8 cellular contexts compared by ENCODE assay signal in the genomic region with DNA sequence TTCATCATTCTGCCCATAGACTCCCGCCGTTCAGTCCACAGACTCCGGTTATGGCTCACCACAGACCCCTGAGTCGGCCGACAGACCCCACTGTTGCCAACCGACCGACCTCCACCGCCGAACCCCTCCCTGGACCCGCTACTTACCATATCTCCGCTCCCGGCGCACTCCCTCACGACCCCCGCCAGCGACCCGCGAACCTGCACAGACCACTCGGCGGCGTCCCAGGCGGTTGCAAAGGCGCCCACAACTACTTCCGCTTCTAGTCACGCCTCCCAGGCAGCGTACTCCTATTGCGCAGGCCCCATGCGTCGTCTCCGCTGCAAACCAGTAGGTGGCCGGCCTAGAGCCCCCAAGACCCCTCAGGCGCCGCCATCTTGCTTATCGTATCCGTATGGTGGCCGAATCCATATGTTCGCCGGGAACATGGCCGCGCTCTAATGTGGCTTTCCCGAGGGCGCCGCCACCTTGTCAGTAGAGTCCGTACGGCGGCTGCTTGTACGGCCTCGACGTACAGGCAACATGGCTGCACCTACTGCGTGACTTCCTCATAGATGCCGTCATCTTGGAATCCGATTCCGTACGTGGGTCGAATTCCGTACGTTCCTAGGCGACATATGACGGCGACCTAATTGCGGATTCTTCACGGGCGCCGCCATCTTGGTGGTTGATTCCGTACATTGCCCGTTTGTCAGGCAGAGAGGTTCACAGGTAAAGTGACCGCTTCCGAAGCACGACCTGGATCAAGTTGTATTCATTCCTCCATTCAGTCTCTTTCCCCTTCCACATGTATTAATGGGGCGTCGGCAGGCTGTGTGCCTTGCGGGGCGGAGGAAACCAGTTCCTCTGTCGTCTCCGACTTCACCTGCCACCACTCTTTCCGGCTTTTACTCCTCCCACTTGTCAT. TPM values are rescaled to one million over a fixed set of nuclear protein-coding genes. Genes with fewer than 3 reads are reported as not detected.
DNase-seq lines count a peak whose midpoint lies in the region; ATAC-seq lines count a peak whose summit lies in the region.

A gene (minus strand): TSS at position 252 of the 907 bp plus-strand sequence. CDS start 103 bp downstream, at position 149.

- ATAC-seq in GM19372 (IDR thresholded peaks at IDR 0.05; ENCODE audit: low read depth, unreplicated experiment) (peak; percentile 89), HG03558 (IDR thresholded peaks at IDR 0.05; ENCODE audit: extremely low read depth, unreplicated experiment) (peak; percentile 86), left lobe of liver (peak; percentile 94)

- peak; percentile 99 for DNase-seq in CD1c-positive myeloid dendritic cell (ENCODE audit: extremely low spot score)
- DNase-seq in NCI-H748 (lab: John Stamatoyannopoulos, UW; ENCODE audit: unreplicated experiment), result peak; percentile 100
- DNase-seq in activated CD4-positive, alpha-beta T cell treated with anti-CD3 and anti-CD28 coated beads, Interleukin-2, amount 50 U/mL, for 1 hour, result peak; percentile 96
- DNase-seq in dedifferentiated amniotic fluid mesenchymal stem cell (ENCODE audit: extremely low spot score), result peak; percentile 97
- DNase-seq in left lobe of liver (ENCODE audit: low spot score), result peak; percentile 95
- peak; percentile 95 for DNase-seq in stimulated activated CD4-positive, alpha-beta T cell treated with anti-CD3 and anti-CD28 coated beads, Interleukin-2, amount 100 ng/mL, for 4 hours (ENCODE audit: low read depth)

RNA-seq across cellular contexts. Expression of the gene that starts here (rescaled TPM):
- total RNA-seq in left lobe of liver, result 35.1 TPM

Comparison
In these comparisons a context has a peak if more than half of its experiments do, and no peak if none do; other contexts are left out.
1. Peak in every context shown above with its lines: DNase-seq and ATAC-seq.